In genomic region chrX:112643721-112644120, GRCh38 we compare ENCODE assay signal across 1 cellular context.
TF ChIP-seq lines count a peak whose summit lies in the region.

No MANE protein-coding gene starts in this region.

TF ChIP-seq in H1, 55 proteins besides CTCF, POLR2A, EP300 and RAD21 (continued from another document):
- no peak for TF ChIP-seq CHD7 (IDR thresholded peaks at IDR 0.05; ENCODE audit: insufficient replicate concordance, low read length)
- TF ChIP-seq CTBP2 (IDR thresholded peaks at IDR 0.05; ENCODE audit: borderline replicate concordance, insufficient read depth, insufficient read length, low read length), result no peak
- no peak for TF ChIP-seq ASH2L (IDR thresholded peaks at IDR 0.05; ENCODE audit: low read length)
- TF ChIP-seq RXRA (IDR thresholded peaks at IDR 0.05; ENCODE audit: insufficient read depth, low read depth, low read length), result no peak
- TF ChIP-seq HDAC6 (IDR thresholded peaks at IDR 0.05; ENCODE audit: low read depth, low read length), result no peak
TF ChIP-seq in H1: peak in this region for 0.
